In genomic region chr9:68577778-68578591, GRCh38 we compare ENCODE assay signal across 12 cellular contexts.
DNase-seq lines count a peak whose midpoint lies in the region; ATAC-seq and TF ChIP-seq lines count a peak whose summit lies in the region.
"Had no signal": no experiment of that assay in that cellular context is flagged by ENCODE, and none has a peak within 500 bp of the region (broad histone marks: within the 10 kb centered on the region; RNA-seq: fewer than 3 reads in every experiment).

No MANE protein-coding gene starts in this region.

- DNase-seq in GM13976 (ENCODE audit: low spot score) (peak; percentile 39), GM20000 (ENCODE audit: low spot score) (peak; percentile 44), NAMALWA (ENCODE audit: low spot score) (peak; percentile 76), SHP77 (lab: John Stamatoyannopoulos, UW) (no peak), NCI-H774 (lab: John Stamatoyannopoulos, UW) (no peak), ACHN (no peak)
- DNase-seq in activated CD4-positive, alpha-beta T cell treated with anti-CD3 and anti-CD28 coated beads, Interleukin-2, amount 50 U/mL, for 1 hour = no peak
- DNase-seq: NCI-H510A treated with DMSO at 0.1 percent for 48 hours; stimulated activated CD4-positive, alpha-beta T cell treated with anti-CD3 and anti-CD28 coated beads, Interleukin-4, amount 100 ng/mL, for 24 hours; T-helper 1 cell had no signal

- TF ChIP-seq CTCF in GM13976 (IDR thresholded peaks at IDR 0.05; ENCODE audit: borderline replicate concordance, control extremely low read depth, extremely low read depth, insufficient read depth, missing control alignments) (no peak), GM20000 (IDR thresholded peaks at IDR 0.05; ENCODE audit: extremely low read depth, missing control alignments) (no peak)

- in situ Hi-C loops in GM13976 (cut with MboI; ENCODE audit: low sequenced_read_pairs, unreplicated experiment) (loop anchor here (10.0 to 25.0 kb wide), 3 partner anchors 127 to 534 kb away; partner anchors contain the start of gene PIP5K1B), ACHN (cut with HindIII; ENCODE audit: low pct_ligation_motif_present, low pct_unique_long_range_greater_than_20kb, low sequenced_read_pairs) (no loop called here)

- peak; percentile 81 for ATAC-seq in HG03025 (IDR thresholded peaks at IDR 0.05; ENCODE audit: low FRiP score, unreplicated experiment)
- ATAC-seq: esophagus mucosa had no signal

Comparison
In these comparisons a context has a peak if more than half of its experiments do, and no peak if none do; other contexts are left out.
1. DNase-seq: peak in GM13976 (single experiment), GM20000 (single experiment) and NAMALWA (single experiment); none in SHP77 (0 of 2), NCI-H774 (single experiment), activated CD4-positive, alpha-beta T cell treated with anti-CD3 and anti-CD28 coated beads, Interleukin-2, amount 50 U/mL, for 1 hour (single experiment) and ACHN (single experiment).